Comparison of ENCODE assay signal across 2 cellular contexts in genomic region chr1:16266411-16267118, GRCh38.
A peak's percentile ranks its signal among the peaks of the same experiment; 100 is the strongest.
TF ChIP-seq lines count a peak whose summit lies in the region.

No MANE protein-coding gene starts in this region.

TF ChIP-seq in liver, 16 proteins besides CTCF, POLR2A, EP300 and RAD21:
- TF ChIP-seq NR2F2 (IDR thresholded peaks at IDR 0.05) (peak; percentile 33), FOXA2 (IDR thresholded peaks at IDR 0.05) (no peak)

TF ChIP-seq in HepG2, 621 proteins besides CTCF, POLR2A, EP300 and RAD21:
- TF ChIP-seq, protein P1, sequence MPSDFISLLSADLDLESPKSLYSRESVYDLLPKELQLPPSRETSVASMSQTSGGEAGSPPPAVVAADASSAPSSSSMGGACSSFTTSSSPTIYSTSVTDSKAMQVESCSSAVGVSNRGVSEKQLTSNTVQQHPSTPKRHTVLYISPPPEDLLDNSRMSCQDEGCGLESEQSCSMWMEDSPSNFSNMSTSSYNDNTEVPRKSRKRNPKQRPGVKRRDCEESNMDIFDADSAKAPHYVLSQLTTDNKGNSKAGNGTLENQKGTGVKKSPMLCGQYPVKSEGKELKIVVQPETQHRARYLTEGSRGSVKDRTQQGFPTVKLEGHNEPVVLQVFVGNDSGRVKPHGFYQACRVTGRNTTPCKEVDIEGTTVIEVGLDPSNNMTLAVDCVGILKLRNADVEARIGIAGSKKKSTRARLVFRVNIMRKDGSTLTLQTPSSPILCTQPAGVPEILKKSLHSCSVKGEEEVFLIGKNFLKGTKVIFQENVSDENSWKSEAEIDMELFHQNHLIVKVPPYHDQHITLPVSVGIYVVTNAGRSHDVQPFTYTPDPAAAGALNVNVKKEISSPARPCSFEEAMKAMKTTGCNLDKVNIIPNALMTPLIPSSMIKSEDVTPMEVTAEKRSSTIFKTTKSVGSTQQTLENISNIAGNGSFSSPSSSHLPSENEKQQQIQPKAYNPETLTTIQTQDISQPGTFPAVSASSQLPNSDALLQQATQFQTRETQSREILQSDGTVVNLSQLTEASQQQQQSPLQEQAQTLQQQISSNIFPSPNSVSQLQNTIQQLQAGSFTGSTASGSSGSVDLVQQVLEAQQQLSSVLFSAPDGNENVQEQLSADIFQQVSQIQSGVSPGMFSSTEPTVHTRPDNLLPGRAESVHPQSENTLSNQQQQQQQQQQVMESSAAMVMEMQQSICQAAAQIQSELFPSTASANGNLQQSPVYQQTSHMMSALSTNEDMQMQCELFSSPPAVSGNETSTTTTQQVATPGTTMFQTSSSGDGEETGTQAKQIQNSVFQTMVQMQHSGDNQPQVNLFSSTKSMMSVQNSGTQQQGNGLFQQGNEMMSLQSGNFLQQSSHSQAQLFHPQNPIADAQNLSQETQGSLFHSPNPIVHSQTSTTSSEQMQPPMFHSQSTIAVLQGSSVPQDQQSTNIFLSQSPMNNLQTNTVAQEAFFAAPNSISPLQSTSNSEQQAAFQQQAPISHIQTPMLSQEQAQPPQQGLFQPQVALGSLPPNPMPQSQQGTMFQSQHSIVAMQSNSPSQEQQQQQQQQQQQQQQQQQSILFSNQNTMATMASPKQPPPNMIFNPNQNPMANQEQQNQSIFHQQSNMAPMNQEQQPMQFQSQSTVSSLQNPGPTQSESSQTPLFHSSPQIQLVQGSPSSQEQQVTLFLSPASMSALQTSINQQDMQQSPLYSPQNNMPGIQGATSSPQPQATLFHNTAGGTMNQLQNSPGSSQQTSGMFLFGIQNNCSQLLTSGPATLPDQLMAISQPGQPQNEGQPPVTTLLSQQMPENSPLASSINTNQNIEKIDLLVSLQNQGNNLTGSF (CRISPR knock-in tag; IDR thresholded peaks at IDR 0.05) = no peak
- TF ChIP-seq ZNF574 (CRISPR knock-in tag; IDR thresholded peaks at IDR 0.05) = no peak
- no peak for TF ChIP-seq CHD4 (IDR thresholded peaks at IDR 0.05; ENCODE audit: borderline replicate concordance, low read length)
- TF ChIP-seq SALL1 (CRISPR knock-in tag; IDR thresholded peaks at IDR 0.05) = no peak
- no peak for TF ChIP-seq ZNF121 (CRISPR knock-in tag; IDR thresholded peaks at IDR 0.05)
- no peak for TF ChIP-seq ZIK1 (CRISPR knock-in tag; IDR thresholded peaks at IDR 0.05; ENCODE audit: borderline replicate concordance, low read depth)
- TF ChIP-seq ZBTB8A (CRISPR knock-in tag; IDR thresholded peaks at IDR 0.05; ENCODE audit: borderline replicate concordance, low read depth) = no peak
- TF ChIP-seq, protein P2, sequence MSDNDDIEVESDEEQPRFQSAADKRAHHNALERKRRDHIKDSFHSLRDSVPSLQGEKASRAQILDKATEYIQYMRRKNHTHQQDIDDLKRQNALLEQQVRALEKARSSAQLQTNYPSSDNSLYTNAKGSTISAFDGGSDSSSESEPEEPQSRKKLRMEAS (IDR thresholded peaks at IDR 0.05) = no peak
TF ChIP-seq in HepG2: peak in this region for 0.
